Comparison of ENCODE assay signal across 10 cellular contexts in genomic region chr11:57116654-57117053, GRCh38.
A peak's percentile ranks its signal among the peaks of the same experiment; 100 is the strongest.
DNase-seq lines count a peak whose midpoint lies in the region; ATAC-seq and TF ChIP-seq lines count a peak whose summit lies in the region.
"Had no signal": no experiment of that assay in that cellular context is flagged by ENCODE, and none has a peak within 500 bp of the region (broad histone marks: within the 10 kb centered on the region; RNA-seq: fewer than 3 reads in every experiment).

No MANE protein-coding gene starts in this region.

- H2BK15ac ChIP-seq in H9 (ENCODE audit: low read depth, low read length) = no peak overlapping the region

- H3K4ac ChIP-seq in H9 (ENCODE audit: low read depth, low read length) = no peak overlapping the region

- H4K8ac ChIP-seq in H9 (replicated peaks; ENCODE audit: insufficient read length, low read depth, low read length) = no peak overlapping the region

- no peak overlapping the region for H3K9ac ChIP-seq in H9 (ENCODE audit: extremely low read depth, insufficient read length, low read length)

- H3K9me3 ChIP-seq in H9 (ENCODE audit: control insufficient read depth, low read depth, low read length) = no peaks in the 10 kb centered on the region
- no peaks in the 10 kb centered on the region for H3K9me3 ChIP-seq in left lung
- H3K9me3 ChIP-seq in CD8-positive, alpha-beta T cell (ENCODE audit: low read length) = no peaks in the 10 kb centered on the region

- H3T11ph ChIP-seq in H9 (ENCODE audit: low read length) = no peak overlapping the region

- H3K36me3 Mint-ChIP-seq in H9 (ENCODE audit: insufficient read depth in 1 of 3, low read depth in 3 of 3) = peaks cover 0 to 5% (median 0%) of the 10 kb centered on the region in 3 experiments; a peak in 1 of 7 replicates
- H3K36me3 Mint-ChIP-seq in immature natural killer cell = no peaks in the 10 kb centered on the region
- no peaks in the 10 kb centered on the region for H3K36me3 Mint-ChIP-seq in CD8-positive, alpha-beta T cell
- H3K36me3 Mint-ChIP-seq: activated naive CD4-positive, alpha-beta T cell treated with anti-CD3 and anti-CD28 coated beads, Interleukin-2, amount 50 U/mL, for 24 hours; CD4-positive, CD25-positive, alpha-beta regulatory T cell had no signal

- H3K4me3 ChIP-seq in brain microvascular endothelial cell (ENCODE audit: low read depth, low read length) (no peak overlapping the region), left lung (no peak overlapping the region)
- H3K4me3 ChIP-seq in CD8-positive, alpha-beta T cell (ENCODE audit: low read depth, low read length) = no peak overlapping the region

- H3K4me1 ChIP-seq in H9 (ENCODE audit: insufficient read depth, low read length) (peaks cover 5% of the 10 kb centered on the region; the same call in 1 of the 2 replicates), left lung (no peaks in the 10 kb centered on the region)
- no peaks in the 10 kb centered on the region for H3K4me1 ChIP-seq in CD8-positive, alpha-beta T cell (ENCODE audit: insufficient read depth, low read length)

- H3K27ac ChIP-seq in H9 (ENCODE audit: insufficient read length, low read depth, low read length) (no peak overlapping the region), brain microvascular endothelial cell (no peak overlapping the region), left lung (no peak overlapping the region)
- no peak overlapping the region for H3K27ac ChIP-seq in CD8-positive, alpha-beta T cell (ENCODE audit: low read depth, low read length)

- H3K23ac ChIP-seq in H9 (ENCODE audit: insufficient read length, low read depth, low read length) = no peak overlapping the region

- peak; percentile 24 for DNase-seq in NCI-H510A treated with DMSO at 0.1 percent for 48 hours (lab: John Stamatoyannopoulos, UW)
- no peak for DNase-seq in NCI-H510A (lab: John Stamatoyannopoulos, UW)
- DNase-seq in H9 = peak; percentile 54
- DNase-seq in NCI-H2171 treated with DMSO at 0.1 percent for 48 hours (lab: John Stamatoyannopoulos, UW) = peak; percentile 75
- DNase-seq in brain microvascular endothelial cell = peak; percentile 67
- no peak for DNase-seq in left lung
- DNase-seq in immature natural killer cell = no peak
- DNase-seq in CD8-positive, alpha-beta T cell = no peak

- ATAC-seq in left lung = peak; percentile 73
- ATAC-seq in CD8-positive, alpha-beta T cell = no peak

- no peak overlapping the region for H2BK5ac ChIP-seq in H9 (ENCODE audit: insufficient read length, low read length)

- peaks cover 14 to 19% of the 10 kb centered on the region in 2 experiments for H3K4me1 Mint-ChIP-seq in H9
- H3K4me1 Mint-ChIP-seq in immature natural killer cell = no peaks in the 10 kb centered on the region
- H3K4me1 Mint-ChIP-seq in CD8-positive, alpha-beta T cell (ENCODE audit: low read depth) = no peaks in the 10 kb centered on the region
- H3K4me1 Mint-ChIP-seq: activated naive CD4-positive, alpha-beta T cell treated with anti-CD3 and anti-CD28 coated beads, Interleukin-2, amount 50 U/mL, for 24 hours; CD4-positive, CD25-positive, alpha-beta regulatory T cell had no signal

- in situ Hi-C loops in brain microvascular endothelial cell (cut with HindIII; ENCODE audit: low pct_ligation_motif_present, low sequenced_read_pairs) = no loop called here

- H3K79me2 ChIP-seq in H9 (ENCODE audit: insufficient read depth, low read length) = no peaks in the 10 kb centered on the region

- no peak overlapping the region for H3K4me3 Mint-ChIP-seq in H9
- no peak overlapping the region for H3K4me3 Mint-ChIP-seq in immature natural killer cell
- no peak overlapping the region for H3K4me3 Mint-ChIP-seq in CD8-positive, alpha-beta T cell
- H3K4me3 Mint-ChIP-seq: activated naive CD4-positive, alpha-beta T cell treated with anti-CD3 and anti-CD28 coated beads, Interleukin-2, amount 50 U/mL, for 24 hours; CD4-positive, CD25-positive, alpha-beta regulatory T cell had no signal

- no peak overlapping the region for H2BK12ac ChIP-seq in H9 (ENCODE audit: insufficient read length, low read depth, low read length)

- no peaks in the 10 kb centered on the region; a peak in 1 of 5 replicates for H3K9me3 Mint-ChIP-seq in H9
- H3K9me3 Mint-ChIP-seq in immature natural killer cell = peaks cover 0 to 3% (median 0%) of the 10 kb centered on the region in 6 donors
- H3K9me3 Mint-ChIP-seq in CD8-positive, alpha-beta T cell = no peaks in the 10 kb centered on the region
- H3K9me3 Mint-ChIP-seq: activated naive CD4-positive, alpha-beta T cell treated with anti-CD3 and anti-CD28 coated beads, Interleukin-2, amount 50 U/mL, for 24 hours had no signal

- H3K27ac Mint-ChIP-seq in H9 (0 out of 7 replicates have a peak overlapping the region, but pooled peaks of 1 of the 3 experiments have one; percentile 38), immature natural killer cell (no peak overlapping the region)
- H3K27ac Mint-ChIP-seq in CD8-positive, alpha-beta T cell = no peak overlapping the region
- H3K27ac Mint-ChIP-seq: activated naive CD4-positive, alpha-beta T cell treated with anti-CD3 and anti-CD28 coated beads, Interleukin-2, amount 50 U/mL, for 24 hours; CD4-positive, CD25-positive, alpha-beta regulatory T cell had no signal

- no peak overlapping the region for H2BK120ac ChIP-seq in H9 (ENCODE audit: low read depth, low read length, poor library complexity, severe bottlenecking)

- no peak overlapping the region for H2AK5ac ChIP-seq in H9 (ENCODE audit: insufficient read length, low read length)

- intact Hi-C loops in left lung (cut with DNase I) = loop anchor here in 1 of 2 donors (5.0 kb wide), 1 partner anchor 131 kb away; no protein-coding TSS in a partner anchor
- intact Hi-C loops in CD8-positive, alpha-beta T cell (cut with DNase I, micrococcal nuclease) = loop anchor here in 1 of 2 experiments (2.0 kb wide), 1 partner anchor 132 kb away; no protein-coding TSS in a partner anchor

- POLR2A ChIA-PET in CD8-positive, alpha-beta T cell (lab: Charles Lee) = no interaction called here

- WGBS in H9 (ENCODE audit: extremely low coverage, insufficient read length, low lambda C conversion rate) = no CpG with 5 or more reads among the region's 5 CpGs

- H2BK20ac ChIP-seq in H9 (ENCODE audit: low read depth, low read length, poor library complexity, severe bottlenecking) = no peak overlapping the region

- no peak overlapping the region for H3K18ac ChIP-seq in H9 (ENCODE audit: insufficient read length, low read depth, low read length)

- no peak overlapping the region for H3K14ac ChIP-seq in H9 (ENCODE audit: insufficient read depth, low read length)

- H3K56ac ChIP-seq in H9 (ENCODE audit: insufficient read length, low read depth, low read length) = no peak overlapping the region

- TF ChIP-seq CTCF in H9 (conservative IDR thresholded peaks at IDR 0.05) (peak; percentile 78), brain microvascular endothelial cell (IDR thresholded peaks at IDR 0.05; ENCODE audit: low read depth, low read length, missing control alignments) (peak; percentile 75), left lung (IDR thresholded peaks at IDR 0.05) (peak; percentile 39 to 55)
- no peak for TF ChIP-seq CTCF in CD8-positive, alpha-beta T cell (IDR thresholded peaks at IDR 0.05)

- H3K27me3 Mint-ChIP-seq in H9 (ENCODE audit: low read depth) = no peaks in the 10 kb centered on the region; the same call in 1 of the 2 replicates
- peaks cover 0 to 11% (median 4%) of the 10 kb centered on the region in 3 donors for H3K27me3 Mint-ChIP-seq in immature natural killer cell (ENCODE audit: low read depth in 3 of 3)
- peaks cover 7% of the 10 kb centered on the region for H3K27me3 Mint-ChIP-seq in CD8-positive, alpha-beta T cell (ENCODE audit: low read depth)

- H3K36me3 ChIP-seq in brain microvascular endothelial cell (replicated peaks) (no peaks in the 10 kb centered on the region), left lung (no peaks in the 10 kb centered on the region)
- no peaks in the 10 kb centered on the region for H3K36me3 ChIP-seq in CD8-positive, alpha-beta T cell (ENCODE audit: insufficient read depth, low read length)

- H4K5ac ChIP-seq in H9 (ENCODE audit: insufficient read length, low read depth, low read length) = no peak overlapping the region

- no peak overlapping the region for H2AFZ ChIP-seq in H9 (ENCODE audit: low read length)

- no peaks in the 10 kb centered on the region for H3K79me1 ChIP-seq in H9 (ENCODE audit: insufficient read depth, low read depth, low read length, poor library complexity, severe bottlenecking)

- H3K27me3 ChIP-seq in H9 (ENCODE audit: insufficient read depth, low read length) = no peaks in the 10 kb centered on the region
- H3K27me3 ChIP-seq in brain microvascular endothelial cell (replicated peaks) = no peaks in the 10 kb centered on the region
- H3K27me3 ChIP-seq in left lung = no peaks in the 10 kb centered on the region
- no peaks in the 10 kb centered on the region for H3K27me3 ChIP-seq in CD8-positive, alpha-beta T cell (ENCODE audit: insufficient read depth, low read length)

- CTCF ChIA-PET in CD8-positive, alpha-beta T cell (lab: Charles Lee) = interaction anchor here (1.2 kb wide), 1 partner anchor 133 kb away, joined by 3 read pairs; no protein-coding TSS in a partner anchor

- no peaks in the 10 kb centered on the region for H3K23me2 ChIP-seq in H9 (ENCODE audit: insufficient read length, low read depth, low read length, poor library complexity, severe bottlenecking)

- H4K20me1 ChIP-seq in H9 (ENCODE audit: control insufficient read depth, insufficient read depth, insufficient read length) = no peaks in the 10 kb centered on the region

- no peak overlapping the region for H4K91ac ChIP-seq in H9 (ENCODE audit: insufficient read length, low read depth, low read length)

- H3K4me2 ChIP-seq in H9 (ENCODE audit: insufficient read depth, insufficient read length, low read length) = no peak overlapping the region

Comparison
In these comparisons a context has a peak if more than half of its experiments do, and no peak if none do; other contexts are left out.
1. DNase-seq: peak in NCI-H510A treated with DMSO at 0.1 percent for 48 hours (single experiment), H9 (single experiment), NCI-H2171 treated with DMSO at 0.1 percent for 48 hours (single experiment) and brain microvascular endothelial cell (single experiment); none in NCI-H510A (single experiment), left lung (0 of 2), immature natural killer cell (0 of 3) and CD8-positive, alpha-beta T cell (0 of 7).